In the genomic region with DNA sequence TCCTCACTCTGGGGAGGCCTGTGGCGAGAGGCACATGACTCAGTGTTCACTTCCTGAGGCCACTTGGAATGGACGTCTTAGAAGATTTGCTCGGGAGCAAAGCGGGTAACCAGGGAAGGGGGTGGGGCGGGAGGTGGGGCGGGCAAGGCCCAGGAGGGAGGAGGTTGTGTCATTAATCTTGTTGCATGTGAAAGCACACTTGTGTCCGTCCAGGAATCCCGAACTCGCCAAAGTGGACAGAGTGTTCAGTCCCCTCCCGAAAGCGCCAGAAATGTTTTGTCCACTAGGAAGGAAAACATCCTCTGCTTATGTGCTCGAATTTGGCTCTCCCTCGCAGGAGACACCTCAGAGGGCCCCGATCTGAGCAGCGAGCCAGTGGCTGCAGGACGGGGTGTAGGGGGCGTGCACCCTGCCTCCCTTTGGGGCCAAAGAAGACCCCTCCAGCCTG, we compare ENCODE assay signal across 11 cellular contexts.
DNase-seq lines count a peak whose midpoint lies in the region; ATAC-seq lines count a peak whose summit lies in the region.
"Had no signal": no experiment of that assay in that cellular context is flagged by ENCODE, and none has a peak within 500 bp of the region (broad histone marks: within the 10 kb centered on the region; RNA-seq: fewer than 3 reads in every experiment).

No MANE protein-coding gene starts in this region.

- no peak overlapping the region for H2BK15ac ChIP-seq in mesendoderm (replicated peaks; ENCODE audit: low read depth)

- H2BK120ac ChIP-seq in mesendoderm (ENCODE audit: low read depth, low read length): no peak overlapping the region

- no peaks in the 10 kb centered on the region for H3K79me1 ChIP-seq in mesendoderm (ENCODE audit: low read length)

- H4K5ac ChIP-seq in mesendoderm (ENCODE audit: low read length): no peak overlapping the region

- ATAC-seq in naive thymus-derived CD4-positive, alpha-beta T cell: no peak
- ATAC-seq: CD8-positive, alpha-beta T cell had no signal

- no peak overlapping the region for H3K27ac Mint-ChIP-seq in naive thymus-derived CD4-positive, alpha-beta T cell
- H3K27ac Mint-ChIP-seq: CD8-positive, alpha-beta T cell had no signal

- H3K4me1 ChIP-seq in mesendoderm (ENCODE audit: control insufficient read depth, low read depth, low read length) (peaks cover 7% of the 10 kb centered on the region), subcutaneous abdominal adipose tissue (ENCODE audit: control insufficient read depth in 5 of 5, insufficient read depth in 5 of 5, low read length in 5 of 5) (peaks cover 12 to 56% (median 45%) of the 10 kb centered on the region in 5 donors)
- H3K4me1 ChIP-seq in naive thymus-derived CD4-positive, alpha-beta T cell (ENCODE audit: control insufficient read depth in 2 of 2, insufficient read depth in 2 of 2, low read length in 2 of 2): no peaks in the 10 kb centered on the region

- H3K4ac ChIP-seq in mesendoderm (ENCODE audit: low read depth, low read length): no peak overlapping the region

- H3K9me3 Mint-ChIP-seq in naive thymus-derived CD4-positive, alpha-beta T cell: no peaks in the 10 kb centered on the region
- H3K9me3 Mint-ChIP-seq: CD8-positive, alpha-beta T cell had no signal

- peaks cover 0 to 4% (median 0%) of the 10 kb centered on the region in 5 donors for H3K27me3 Mint-ChIP-seq in naive thymus-derived CD4-positive, alpha-beta T cell

- DNase-seq in LHCN-M2 (ENCODE audit: low read depth) (peak; percentile 81), fibroblast of gingiva (ENCODE audit: low read depth) (peak; percentile 12), mesendoderm (no peak), NCI-H69 (lab: John Stamatoyannopoulos, UW) (no peak), HUDEP-2 (lab: John Stamatoyannopoulos, UW; ENCODE audit: unreplicated experiment in 76 of 76) (no peak)
- no peak for DNase-seq in activated CD8-positive, alpha-beta memory T cell treated with anti-CD3 and anti-CD28 coated beads for 24 hours
- no peak for DNase-seq in naive thymus-derived CD4-positive, alpha-beta T cell
- DNase-seq: CD8-positive, alpha-beta T cell; KBM-7; occipital lobe had no signal

- POLR2A ChIA-PET in naive thymus-derived CD4-positive, alpha-beta T cell (lab: Charles Lee): no interaction called here

- no peak overlapping the region for H3K4me2 ChIP-seq in mesendoderm (ENCODE audit: low read length)

- H3K36me3 ChIP-seq in mesendoderm (ENCODE audit: control insufficient read depth, insufficient read depth, low read length) (no peaks in the 10 kb centered on the region), subcutaneous abdominal adipose tissue (ENCODE audit: control insufficient read depth in 5 of 5, insufficient read depth in 5 of 5, low read length in 5 of 5) (no peaks in the 10 kb centered on the region)
- H3K36me3 ChIP-seq in naive thymus-derived CD4-positive, alpha-beta T cell (ENCODE audit: control insufficient read depth in 2 of 3, insufficient read depth in 3 of 3, low read length in 3 of 3): no peaks in the 10 kb centered on the region

- H3K36me3 Mint-ChIP-seq in naive thymus-derived CD4-positive, alpha-beta T cell: no peaks in the 10 kb centered on the region
- H3K36me3 Mint-ChIP-seq: CD8-positive, alpha-beta T cell had no signal

- peaks cover 0 to 13% (median 2%) of the 10 kb centered on the region in 7 donors for H3K4me1 Mint-ChIP-seq in naive thymus-derived CD4-positive, alpha-beta T cell

- H3K23ac ChIP-seq in mesendoderm (ENCODE audit: low read length): no peak overlapping the region

- no CpG with 5 or more reads among the region's 17 CpGs for WGBS in mesendoderm (ENCODE audit: extremely low coverage, insufficient coverage, low lambda C conversion rate)

- H3K18ac ChIP-seq in mesendoderm (ENCODE audit: low read length): peak overlapping the region; percentile 7

- H3K27ac ChIP-seq in mesendoderm (ENCODE audit: low read depth, low read length) (no peak overlapping the region), subcutaneous abdominal adipose tissue (ENCODE audit: low read depth, low read length) (peak overlapping the region; percentile 90)
- H3K27ac ChIP-seq in naive thymus-derived CD4-positive, alpha-beta T cell (ENCODE audit: low read depth, low read length): no peak overlapping the region

- H2BK5ac ChIP-seq in mesendoderm (ENCODE audit: low read length): no peak overlapping the region

- intact Hi-C loops in naive thymus-derived CD4-positive, alpha-beta T cell (cut with micrococcal nuclease): loop anchor here in 1 of 2 donors (10.0 kb wide), 1 partner anchor 48 kb away; no protein-coding TSS in a partner anchor

- no peak overlapping the region for H4K8ac ChIP-seq in mesendoderm (ENCODE audit: low read depth, low read length)

- H3K4me3 ChIP-seq in mesendoderm (ENCODE audit: low read length) (no peak overlapping the region), subcutaneous abdominal adipose tissue (ENCODE audit: low read depth in 1 of 5, low read length in 5 of 5) (peak overlapping the region in 2 of 5 donors; percentile 19 to 35)
- no peak overlapping the region for H3K4me3 ChIP-seq in naive thymus-derived CD4-positive, alpha-beta T cell (ENCODE audit: low read length)

- CTCF ChIA-PET in naive thymus-derived CD4-positive, alpha-beta T cell (lab: Charles Lee): no interaction called here

- H2AK5ac ChIP-seq in mesendoderm (ENCODE audit: low read length): no peak overlapping the region

- no peaks in the 10 kb centered on the region for H3K27me3 ChIP-seq in mesendoderm (ENCODE audit: insufficient read depth, low read length, poor library complexity)
- H3K27me3 ChIP-seq in subcutaneous abdominal adipose tissue (ENCODE audit: control insufficient read depth in 5 of 5, insufficient read depth in 4 of 5, low read length in 5 of 5): no peaks in the 10 kb centered on the region
- no peaks in the 10 kb centered on the region for H3K27me3 ChIP-seq in naive thymus-derived CD4-positive, alpha-beta T cell (ENCODE audit: control insufficient read depth in 2 of 2, insufficient read depth in 2 of 2, low read length in 2 of 2)

- H3K9me3 ChIP-seq in subcutaneous abdominal adipose tissue (ENCODE audit: control insufficient read depth in 5 of 5, low read length in 5 of 5): no peaks in the 10 kb centered on the region
- H3K9me3 ChIP-seq in naive thymus-derived CD4-positive, alpha-beta T cell (ENCODE audit: control insufficient read depth in 2 of 3, low read length in 3 of 3): no peaks in the 10 kb centered on the region

- no peak overlapping the region for H3K9ac ChIP-seq in mesendoderm (ENCODE audit: low read length)
- H3K9ac ChIP-seq in subcutaneous abdominal adipose tissue (ENCODE audit: low read length in 5 of 5): peak overlapping the region in 2 of 5 donors; percentile 26

- H3K4me3 Mint-ChIP-seq in naive thymus-derived CD4-positive, alpha-beta T cell: no peak overlapping the region
- H3K4me3 Mint-ChIP-seq: CD8-positive, alpha-beta T cell had no signal

- no peak overlapping the region for H3K56ac ChIP-seq in mesendoderm (ENCODE audit: low read length)

- no peaks in the 10 kb centered on the region for H3K79me2 ChIP-seq in mesendoderm (ENCODE audit: control insufficient read depth, insufficient read depth, low read length)

Comparison
In these comparisons a context has a peak if more than half of its experiments do, and no peak if none do; other contexts are left out.
1. DNase-seq: peak in LHCN-M2 (single experiment) and fibroblast of gingiva (single experiment); none in mesendoderm (single experiment), activated CD8-positive, alpha-beta memory T cell treated with anti-CD3 and anti-CD28 coated beads for 24 hours (single experiment), naive thymus-derived CD4-positive, alpha-beta T cell (0 of 9), NCI-H69 (single experiment) and HUDEP-2 (0 of 76).